In the genomic region with DNA sequence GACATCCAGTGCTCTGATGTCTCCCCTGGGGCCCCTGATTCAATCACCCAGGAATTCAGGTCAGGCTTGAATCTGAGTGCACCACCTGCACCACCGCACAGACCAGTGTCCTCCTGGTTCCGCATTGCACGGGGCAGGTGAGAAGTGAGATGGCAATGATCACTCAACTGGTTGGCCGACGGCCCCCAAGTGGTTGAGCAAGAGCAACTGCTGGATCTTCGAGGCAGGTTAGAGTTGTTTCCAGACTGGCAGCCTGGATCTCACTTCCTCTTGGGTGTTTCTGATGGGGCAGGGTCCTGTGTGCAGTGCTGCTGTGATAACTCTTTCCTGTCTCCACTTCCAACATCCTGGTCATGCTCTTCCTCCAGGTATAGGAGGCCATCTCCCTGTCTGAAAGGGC, we compare ENCODE assay signal across 22 cellular contexts. TPM values are rescaled to one million over a fixed set of nuclear protein-coding genes. Genes with fewer than 3 reads are reported as not detected.
"Had no signal": no experiment of that assay in that cellular context is flagged by ENCODE, and none has a peak within 500 bp of the region (broad histone marks: within the 10 kb centered on the region; RNA-seq: fewer than 3 reads in every experiment).

No MANE protein-coding gene starts in this region.

- H3K4me3 Mint-ChIP-seq: activated CD4-positive, alpha-beta T cell treated with anti-CD3 and anti-CD28 coated beads, Interleukin-2, amount 10 ng/mL, durations not matched to agents 7 days and 5 days; central memory CD8-positive, alpha-beta T cell; dendritic cell treated with granulocyte-macrophage colony-stimulating factor and Interleukin-4, amounts not matched to agents 40 ng/mL and 50 ng/mL, for 4 days; immature natural killer cell; natural killer cell had no signal

- ATAC-seq: activated naive CD4-positive, alpha-beta T cell treated with anti-CD3 and anti-CD28 coated beads, Interleukin-2, amount 50 U/mL, for 72 hours; body of pancreas; left colon; natural killer cell; psoas muscle had no signal

- H3K9me3 Mint-ChIP-seq: activated CD4-positive, alpha-beta T cell treated with anti-CD3 and anti-CD28 coated beads, Interleukin-2, amount 10 ng/mL, durations not matched to agents 7 days and 5 days; activated naive CD4-positive, alpha-beta T cell treated with anti-CD3 and anti-CD28 coated beads, Interleukin-2, amount 50 U/mL, for 72 hours; central memory CD8-positive, alpha-beta T cell; dendritic cell treated with granulocyte-macrophage colony-stimulating factor and Interleukin-4, amounts not matched to agents 40 ng/mL and 50 ng/mL, for 4 days; immature natural killer cell; natural killer cell had no signal

- H3K27ac Mint-ChIP-seq: activated CD4-positive, alpha-beta T cell treated with anti-CD3 and anti-CD28 coated beads, Interleukin-2, amount 10 ng/mL, durations not matched to agents 7 days and 5 days; activated naive CD4-positive, alpha-beta T cell treated with anti-CD3 and anti-CD28 coated beads, Interleukin-2, amount 50 U/mL, for 72 hours; dendritic cell treated with granulocyte-macrophage colony-stimulating factor and Interleukin-4, amounts not matched to agents 40 ng/mL and 50 ng/mL, for 4 days; immature natural killer cell; natural killer cell had no signal

- H3K4me1 Mint-ChIP-seq: activated CD4-positive, alpha-beta T cell treated with anti-CD3 and anti-CD28 coated beads, Interleukin-2, amount 10 ng/mL, durations not matched to agents 7 days and 5 days; central memory CD8-positive, alpha-beta T cell; immature natural killer cell; natural killer cell had no signal

- H3K27me3 ChIP-seq: body of pancreas had no signal

- H3K36me3 ChIP-seq: sigmoid colon had no signal

- H3K27me3 Mint-ChIP-seq: central memory CD8-positive, alpha-beta T cell had no signal

- H3K27ac ChIP-seq: body of pancreas, psoas muscle, sigmoid colon, VCaP had no signal

- DNase-seq: activated CD4-positive, alpha-beta T cell treated with anti-CD3 and anti-CD28 coated beads, Interleukin-2, amount 10 ng/mL, durations not matched to agents 7 days and 5 days; activated T-cell treated with anti-CD3 and anti-CD28 coated beads, Interleukin-2, amount 50 U/mL, for 1 hour; amniotic stem cell; body of pancreas; erythroblast; hypothalamus; immature natural killer cell; left colon; mammary epithelial cell; natural killer cell; occipital lobe; psoas muscle; sigmoid colon; stimulated activated CD4-positive, alpha-beta T cell treated with anti-CD3 and anti-CD28 coated beads, Interleukin-12 subunit alpha, Interleukin-12 subunit beta, amount 100 ng/mL, for 4 hours; stimulated activated naive CD4-positive, alpha-beta T cell; T1000; trophoblast cell had no signal

- H3K36me3 Mint-ChIP-seq: activated naive CD4-positive, alpha-beta T cell treated with anti-CD3 and anti-CD28 coated beads, Interleukin-2, amount 50 U/mL, for 72 hours; immature natural killer cell; natural killer cell had no signal

- H3K4me3 ChIP-seq: body of pancreas, psoas muscle, sigmoid colon had no signal

- H3K9me3 ChIP-seq: body of pancreas, psoas muscle, sigmoid colon had no signal

- H3K4me1 ChIP-seq: body of pancreas, psoas muscle, sigmoid colon had no signal

RNA-seq across cellular contexts. Expression of a gene that starts 50.4 kb away (rescaled TPM):
- total RNA-seq: glomerular endothelial cell, mammary epithelial cell, psoas muscle had no signal
- polyA plus RNA-seq: mammary epithelial cell, psoas muscle had no signal
